In the genomic region with DNA sequence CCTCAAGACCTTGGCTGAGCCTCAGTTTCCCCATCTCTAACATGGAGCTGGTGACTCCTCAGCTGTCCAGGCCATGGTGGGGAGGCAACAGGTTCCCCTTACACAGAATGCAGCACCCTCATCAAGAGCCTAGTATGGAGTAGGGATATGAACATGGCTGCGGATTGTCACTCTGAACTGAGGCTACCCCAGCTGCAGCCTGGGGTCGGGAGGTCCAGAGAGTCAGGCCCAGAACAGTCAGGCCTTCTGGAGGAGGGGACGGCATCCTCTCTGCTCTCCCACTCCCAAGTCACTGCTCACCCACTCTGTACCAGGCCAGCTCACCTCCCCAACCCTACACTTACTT, we compare ENCODE assay signal across 14 cellular contexts. TPM values are rescaled to one million over a fixed set of nuclear protein-coding genes. Genes with fewer than 3 reads are reported as not detected.
"Had no signal": no experiment of that assay in that cellular context is flagged by ENCODE, and none has a peak within 500 bp of the region (broad histone marks: within the 10 kb centered on the region; RNA-seq: fewer than 3 reads in every experiment).

No MANE protein-coding gene starts in this region.

- H3K4me1 Mint-ChIP-seq: central memory CD8-positive, alpha-beta T cell; naive thymus-derived CD4-positive, alpha-beta T cell had no signal

- H3K27me3 ChIP-seq: pancreas, vagina had no signal

- H3K4me3 ChIP-seq: pancreas, stomach, vagina had no signal

- H3K27ac ChIP-seq: pancreas, stomach, vagina had no signal

- H3K9me3 Mint-ChIP-seq: activated T-cell treated with anti-CD3 and anti-CD28 coated beads, Interleukin-2, amount 50 U/mL, for 24 hours; central memory CD8-positive, alpha-beta T cell; endodermal cell; T-helper 2 cell treated with Interferon-gamma antibody and Interleukin-4, amounts not matched to agents 5 μg/mL and 100 μg/mL, for 36 hours had no signal

- H3K36me3 ChIP-seq: pancreas, stomach, vagina had no signal

- H3K27ac Mint-ChIP-seq: activated naive CD8-positive, alpha-beta T cell; activated T-cell treated with anti-CD3 and anti-CD28 coated beads, Interleukin-2, amount 50 U/mL, for 24 hours; endodermal cell; naive thymus-derived CD4-positive, alpha-beta T cell; T-helper 2 cell treated with Interferon-gamma antibody and Interleukin-4, amounts not matched to agents 5 μg/mL and 100 μg/mL, for 36 hours had no signal

- H3K4me1 ChIP-seq: pancreas had no signal

- ATAC-seq: esophagus mucosa had no signal

- H3K36me3 Mint-ChIP-seq: activated naive CD8-positive, alpha-beta T cell; brain had no signal

- H3K9me3 ChIP-seq: pancreas, stomach, vagina had no signal

- H3K4me3 Mint-ChIP-seq: activated naive CD8-positive, alpha-beta T cell; activated T-cell treated with anti-CD3 and anti-CD28 coated beads, Interleukin-2, amount 50 U/mL, for 24 hours; brain; central memory CD8-positive, alpha-beta T cell; endodermal cell; naive thymus-derived CD4-positive, alpha-beta T cell; T-helper 2 cell treated with Interferon-gamma antibody and Interleukin-4, amounts not matched to agents 5 μg/mL and 100 μg/mL, for 36 hours had no signal

RNA-seq across cellular contexts. Expression of a gene that starts 1.4 kb away (rescaled TPM):
- total RNA-seq: dermis blood vessel endothelial cell; endodermal cell; mononuclear cell; naive thymus-derived CD4-positive, alpha-beta T cell; vagina had no signal

RNA-seq across cellular contexts. Expression of a gene that starts 23.6 kb away (rescaled TPM):
- total RNA-seq: mononuclear cell; naive thymus-derived CD4-positive, alpha-beta T cell had no signal

RNA-seq across cellular contexts. Expression of a gene that starts 23.7 kb away (rescaled TPM):
- total RNA-seq: dermis blood vessel endothelial cell; mononuclear cell; naive thymus-derived CD4-positive, alpha-beta T cell; vagina had no signal

RNA-seq across cellular contexts. Expression of a gene that starts 27.6 kb away (rescaled TPM):
- total RNA-seq: mononuclear cell, renal cortical epithelial cell, vagina had no signal
